16 cellular contexts compared by ENCODE assay signal in genomic region chr1:187985145-187985896, GRCh38.
A peak's percentile ranks its signal among the peaks of the same experiment; 100 is the strongest.
DNase-seq lines count a peak whose midpoint lies in the region; ATAC-seq and TF ChIP-seq lines count a peak whose summit lies in the region.
"Had no signal": no experiment of that assay in that cellular context is flagged by ENCODE, and none has a peak within 500 bp of the region (broad histone marks: within the 10 kb centered on the region; RNA-seq: fewer than 3 reads in every experiment).

No MANE protein-coding gene starts in this region.

- H3K27me3 ChIP-seq in GM06990 (replicated peaks; ENCODE audit: control insufficient read depth, insufficient read depth, low read length): no peaks in the 10 kb centered on the region
- no peaks in the 10 kb centered on the region for H3K27me3 ChIP-seq in SJCRH30
- H3K27me3 ChIP-seq: foreskin keratinocyte, upper lobe of left lung had no signal

- H3K4me3 ChIP-seq in GM06990 (replicated peaks; ENCODE audit: low read depth, low read length): no peak overlapping the region; the same call in 1 of the 2 replicates
- H3K4me3 ChIP-seq in SJCRH30: no peak overlapping the region
- H3K4me3 ChIP-seq: mucosa of descending colon, upper lobe of left lung had no signal

- H3K4me1 ChIP-seq in SJCRH30: peaks cover 14% of the 10 kb centered on the region
- H3K4me1 ChIP-seq: foreskin keratinocyte, upper lobe of left lung had no signal

- DNase-seq in GM06990 (ENCODE audit: extremely low read depth, insufficient read length) (peak; percentile 12), SJCRH30 (peak; percentile 13 to 49), HT-29 (ENCODE audit: low spot score) (no peak), inferior parietal cortex (ENCODE audit: extremely low spot score) (no peak)
- no peak for DNase-seq in activated T-cell treated with anti-CD3 and anti-CD28 coated beads, Interleukin-2, amount 50 U/mL, for 1 hour
- DNase-seq: activated CD8-positive, alpha-beta memory T cell treated with anti-CD3 and anti-CD28 coated beads for 24 hours; activated naive CD4-positive, alpha-beta T cell treated with anti-CD3 and anti-CD28 coated beads, Interleukin-2, amount 10 ng/mL, durations not matched to agents 7 days and 5 days; DMS 273 treated with DMSO at 0.1 percent for 48 hours; foreskin keratinocyte; KG1; mucosa of descending colon; NCI-H1436 treated with DMSO at 0.1 percent for 48 hours; upper lobe of left lung had no signal

- ATAC-seq in GM19438 (IDR thresholded peaks at IDR 0.05; ENCODE audit: low read depth, unreplicated experiment): peak; percentile 54
- ATAC-seq in HG03045 (IDR thresholded peaks at IDR 0.05; ENCODE audit: unreplicated experiment): peak; percentile 45
- ATAC-seq in GM21825 (IDR thresholded peaks at IDR 0.05; ENCODE audit: unreplicated experiment): no peak
- ATAC-seq: foreskin keratinocyte, mucosa of descending colon had no signal

- H3K27ac ChIP-seq in SJCRH30: peak overlapping the region; percentile 81
- H3K27ac ChIP-seq: foreskin keratinocyte, upper lobe of left lung had no signal

- TF ChIP-seq CTCF in GM06990 (IDR thresholded peaks at IDR 0.05; ENCODE audit: insufficient read depth, low read length, poor library complexity, severe bottlenecking): no peak

- no peaks in the 10 kb centered on the region for H3K9me3 ChIP-seq in SJCRH30 (replicated peaks)
- H3K9me3 ChIP-seq: upper lobe of left lung had no signal

- H3K36me3 ChIP-seq in GM06990 (ENCODE audit: control insufficient read depth, insufficient read depth, low read length) (no peaks in the 10 kb centered on the region), SJCRH30 (no peaks in the 10 kb centered on the region)
- H3K36me3 ChIP-seq: upper lobe of left lung had no signal

Comparison
In these comparisons a context has a peak if more than half of its experiments do, and no peak if none do; other contexts are left out.
1. DNase-seq: peak in GM06990 (single experiment) and SJCRH30 (2 of 2); none in activated T-cell treated with anti-CD3 and anti-CD28 coated beads, Interleukin-2, amount 50 U/mL, for 1 hour (single experiment), HT-29 (single experiment) and inferior parietal cortex (single experiment).